Comparison of ENCODE assay signal across 15 cellular contexts in genomic region chr10:31769564-31769963, GRCh38.
DNase-seq lines count a peak whose midpoint lies in the region; ATAC-seq and TF ChIP-seq lines count a peak whose summit lies in the region.
"Had no signal": no experiment of that assay in that cellular context is flagged by ENCODE, and none has a peak within 500 bp of the region (broad histone marks: within the 10 kb centered on the region; RNA-seq: fewer than 3 reads in every experiment).

No MANE protein-coding gene starts in this region.

- peak overlapping the region; percentile 91 for H3K27ac Mint-ChIP-seq in osteocyte (ENCODE audit: unreplicated experiment)
- H3K27ac Mint-ChIP-seq: mesothelial cell of epicardium had no signal

- H3K27me3 ChIP-seq in Panc1 (ENCODE audit: control insufficient read depth, insufficient read depth, low read length) (no peaks in the 10 kb centered on the region), spleen (replicated peaks in 1 of 7) (no peaks in the 10 kb centered on the region)
- H3K27me3 ChIP-seq: adrenal gland, colonic mucosa, heart right ventricle, thyroid gland had no signal

- no peaks in the 10 kb centered on the region for H3K9me3 ChIP-seq in Panc1 (ENCODE audit: control insufficient read depth, insufficient read depth, low read depth, low read length)
- H3K9me3 ChIP-seq in spleen = no peaks in the 10 kb centered on the region
- H3K9me3 ChIP-seq: adrenal gland, colonic mucosa, heart right ventricle, thyroid gland had no signal

- H3K36me3 ChIP-seq in Panc1 (ENCODE audit: control insufficient read depth, insufficient read depth, low read length) (no peaks in the 10 kb centered on the region), spleen (no peaks in the 10 kb centered on the region)
- H3K36me3 ChIP-seq: adrenal gland, colonic mucosa, heart right ventricle, thyroid gland had no signal

- POLR2A ChIA-PET in Panc1 (lab: Charles Lee) = no interaction called here

- H3K4me1 ChIP-seq in Panc1 (ENCODE audit: control insufficient read depth, insufficient read depth, low read length) (no peaks in the 10 kb centered on the region; the same call in 1 of the 2 replicates), spleen (no peaks in the 10 kb centered on the region)
- H3K4me1 ChIP-seq: adrenal gland, colonic mucosa, thyroid gland had no signal

- no peak overlapping the region for H3K27ac ChIP-seq in Panc1 (ENCODE audit: low read length)
- no peak overlapping the region for H3K27ac ChIP-seq in spleen
- H3K27ac ChIP-seq: adrenal gland, colonic mucosa, HL-60, thyroid gland had no signal

- peaks cover 31% of the 10 kb centered on the region for H3K4me1 Mint-ChIP-seq in osteocyte (ENCODE audit: unreplicated experiment)

- TF ChIP-seq CTCF in Panc1 (IDR thresholded peaks at IDR 0.05) = no peak
- no peak for TF ChIP-seq CTCF in choroid plexus epithelial cell (conservative IDR thresholded peaks at IDR 0.05; ENCODE audit: low read depth, low read length)
- TF ChIP-seq CTCF in osteocyte (IDR thresholded peaks at IDR 0.05) = no peak
- no peak for TF ChIP-seq CTCF in spleen (IDR thresholded peaks at IDR 0.05 in 8 of 11, conservative IDR thresholded peaks at IDR 0.05 in 3 of 11)

- BruUV-seq in Panc1 (replicated peaks; lab: Mats Ljungman, UMichigan) = no TSS peak

- intact Hi-C loops in Panc1 (cut with micrococcal nuclease; ENCODE audit: unreplicated experiment) (no loop called here), spleen (cut with DNase I; ENCODE audit: low total_unique reads) (loop anchor here (10.0 kb wide), 1 partner anchor 455 kb away; the partner anchor contains the start of gene ZEB1)

- no peaks in the 10 kb centered on the region for H3K36me3 Mint-ChIP-seq in osteocyte (ENCODE audit: unreplicated experiment)
- H3K36me3 Mint-ChIP-seq: mesothelial cell of epicardium had no signal

- DNase-seq in GM03348 (ENCODE audit: low spot score) (peak; percentile 65), Panc1 (ENCODE audit: low read depth, low spot score) (no peak), choroid plexus epithelial cell (ENCODE audit: low read depth) (peak; percentile 67), osteocyte (ENCODE audit: extremely low spot score, unreplicated experiment) (no peak), middle frontal gyrus (ENCODE audit: extremely low spot score, low spot score) (no peak), spleen (no peak)
- no peak for DNase-seq in activated CD8-positive, alpha-beta memory T cell treated with anti-CD3 and anti-CD28 coated beads for 24 hours
- DNase-seq: kidney, NCI-H1694 treated with DMSO at 0.1 percent for 48 hours had no signal

- in situ Hi-C loops in Panc1 (cut with HindIII; ENCODE audit: low pct_unique_long_range_greater_than_20kb, low sequenced_read_pairs) = no loop called here

- peak; percentile 70 for ATAC-seq in Panc1

- CTCF ChIA-PET in Panc1 (lab: Charles Lee) = no interaction called here

- no peak for TF ChIP-seq POLR2A in spleen (IDR thresholded peaks at IDR 0.05)

- H3K27me3 Mint-ChIP-seq in osteocyte (ENCODE audit: unreplicated experiment) = no peaks in the 10 kb centered on the region

- WGBS in spleen, 5 donors = 60 to 70% (median 68%) methylated on average over 4 of the region's 4 CpGs

- H3K4me3 ChIP-seq in Panc1 (ENCODE audit: low read depth in 2 of 2, low read length in 2 of 2) (no peak overlapping the region), choroid plexus epithelial cell (ENCODE audit: low read depth, low read length) (no peak overlapping the region), spleen (no peak overlapping the region)
- H3K4me3 ChIP-seq: adrenal gland, colonic mucosa, heart right ventricle, thyroid gland had no signal

- H3K4me3 Mint-ChIP-seq in osteocyte (ENCODE audit: unreplicated experiment) = no peak overlapping the region
- H3K4me3 Mint-ChIP-seq: mesothelial cell of epicardium had no signal

- H3K9me3 Mint-ChIP-seq in osteocyte (ENCODE audit: unreplicated experiment) = peaks cover 2% of the 10 kb centered on the region

Comparison
In these comparisons a context has a peak if more than half of its experiments do, and no peak if none do; other contexts are left out.
1. DNase-seq: peak in GM03348 (single experiment) and choroid plexus epithelial cell (single experiment); none in Panc1 (single experiment), osteocyte (single experiment), middle frontal gyrus (single experiment), activated CD8-positive, alpha-beta memory T cell treated with anti-CD3 and anti-CD28 coated beads for 24 hours (single experiment) and spleen (single experiment).